ENCODE assay signal across 7 cellular contexts in genomic region chr6:111715321-111715720, GRCh38.
DNase-seq lines count a peak whose midpoint lies in the region; ATAC-seq and TF ChIP-seq lines count a peak whose summit lies in the region.

No MANE protein-coding gene starts in this region.

- H3K18ac ChIP-seq in H9 (ENCODE audit: insufficient read length, low read depth, low read length), result no peak overlapping the region

- H3K4me2 ChIP-seq in H9 (ENCODE audit: insufficient read depth, insufficient read length, low read length), result no peak overlapping the region

- peak overlapping the region in 1 of 3 donors; percentile 80 for H3K4me3 Mint-ChIP-seq in T-cell
- H3K4me3 Mint-ChIP-seq in activated naive CD8-positive, alpha-beta T cell treated with anti-CD3 and anti-CD28 coated beads for 36 hours, result no peak overlapping the region
- no peak overlapping the region for H3K4me3 Mint-ChIP-seq in H9

- TF ChIP-seq CTCF in H9 (conservative IDR thresholded peaks at IDR 0.05), result no peak

- H2BK20ac ChIP-seq in H9 (ENCODE audit: low read depth, low read length, poor library complexity, severe bottlenecking), result no peak overlapping the region

- no peak overlapping the region for H3K27ac ChIP-seq in H9 (ENCODE audit: insufficient read length, low read depth, low read length)

- no peak overlapping the region for H2AK5ac ChIP-seq in H9 (ENCODE audit: insufficient read length, low read length)

- no peak overlapping the region for H4K91ac ChIP-seq in H9 (ENCODE audit: insufficient read length, low read depth, low read length)

- H4K8ac ChIP-seq in H9 (replicated peaks; ENCODE audit: insufficient read length, low read depth, low read length), result no peak overlapping the region

- H3K9me3 ChIP-seq in H9 (ENCODE audit: control insufficient read depth, low read depth, low read length), result no peaks in the 10 kb centered on the region

- no peaks in the 10 kb centered on the region for H3K79me1 ChIP-seq in H9 (ENCODE audit: insufficient read depth, low read depth, low read length, poor library complexity, severe bottlenecking)

- H3K9me3 Mint-ChIP-seq in T-cell, result no peaks in the 10 kb centered on the region
- no peaks in the 10 kb centered on the region for H3K9me3 Mint-ChIP-seq in activated naive CD8-positive, alpha-beta T cell treated with anti-CD3 and anti-CD28 coated beads for 36 hours
- H3K9me3 Mint-ChIP-seq in H9, result no peaks in the 10 kb centered on the region

- no peak overlapping the region for H3K23ac ChIP-seq in H9 (ENCODE audit: insufficient read length, low read depth, low read length)

- H3K4me1 Mint-ChIP-seq in T-cell, result peaks cover 64 to 84% (median 83%) of the 10 kb centered on the region in 3 donors
- peaks cover 68% of the 10 kb centered on the region for H3K4me1 Mint-ChIP-seq in activated naive CD8-positive, alpha-beta T cell treated with anti-CD3 and anti-CD28 coated beads for 36 hours
- peaks cover 20 to 28% of the 10 kb centered on the region in 2 experiments for H3K4me1 Mint-ChIP-seq in H9

- H2BK120ac ChIP-seq in H9 (ENCODE audit: low read depth, low read length, poor library complexity, severe bottlenecking), result no peak overlapping the region

- H3K23me2 ChIP-seq in H9 (ENCODE audit: insufficient read length, low read depth, low read length, poor library complexity, severe bottlenecking), result no peaks in the 10 kb centered on the region

- peak; percentile 71 to 83 (median 78) for ATAC-seq in T-cell (replicated peaks in 1 of 4)
- ATAC-seq in HG03354 (IDR thresholded peaks at IDR 0.05; ENCODE audit: poor library complexity, severe bottlenecking, unreplicated experiment), result no peak

- H2BK5ac ChIP-seq in H9 (ENCODE audit: insufficient read length, low read length), result no peak overlapping the region

- peaks cover 4% of the 10 kb centered on the region; the same call in 1 of the 2 replicates for H3K4me1 ChIP-seq in H9 (ENCODE audit: insufficient read depth, low read length)

- DNase-seq in NCI-H1105 treated with DMSO at 0.1 percent for 48 hours (lab: John Stamatoyannopoulos, UW) (peak; percentile 86), T-cell (peak in 32 of 34 experiments; percentile 24 to 69 (median 46)), H9 (no peak), NCI-H524 treated with DMSO at 0.1 percent for 48 hours (lab: John Stamatoyannopoulos, UW) (no peak)
- DNase-seq in activated naive CD8-positive, alpha-beta T cell treated with anti-CD3 and anti-CD28 coated beads for 36 hours, result no peak
- peak; percentile 47 for DNase-seq in stimulated activated CD4-positive, alpha-beta T cell treated with anti-CD3 and anti-CD28 coated beads, Interleukin-2, amount 100 ng/mL, for 4 hours (ENCODE audit: low read depth)

- no peak overlapping the region for H3T11ph ChIP-seq in H9 (ENCODE audit: low read length)

- no peak overlapping the region for H2BK15ac ChIP-seq in H9 (ENCODE audit: low read depth, low read length)

- WGBS in H9 (ENCODE audit: extremely low coverage, insufficient read length, low lambda C conversion rate), result no CpG with 5 or more reads among the region's 6 CpGs

- no peak overlapping the region for H3K9ac ChIP-seq in H9 (ENCODE audit: extremely low read depth, insufficient read length, low read length)

- H3K36me3 Mint-ChIP-seq in T-cell (peaks cover 70% of the 10 kb centered on the region), H9 (ENCODE audit: insufficient read depth in 1 of 3, low read depth in 3 of 3) (peaks cover 8 to 34% (median 13%) of the 10 kb centered on the region in 3 experiments; a peak in 6 of 7 replicates)
- H3K36me3 Mint-ChIP-seq in activated naive CD8-positive, alpha-beta T cell treated with anti-CD3 and anti-CD28 coated beads for 36 hours, result peaks cover 77% of the 10 kb centered on the region

- no peak overlapping the region for H2BK12ac ChIP-seq in H9 (ENCODE audit: insufficient read length, low read depth, low read length)

- no peak overlapping the region for H3K4ac ChIP-seq in H9 (ENCODE audit: low read depth, low read length)

- no peak overlapping the region for H4K5ac ChIP-seq in H9 (ENCODE audit: insufficient read length, low read depth, low read length)

- no peak overlapping the region for H3K14ac ChIP-seq in H9 (ENCODE audit: insufficient read depth, low read length)

- no peak overlapping the region for H3K56ac ChIP-seq in H9 (ENCODE audit: insufficient read length, low read depth, low read length)

- no peak overlapping the region for H2AFZ ChIP-seq in H9 (ENCODE audit: low read length)

- H3K27ac Mint-ChIP-seq in T-cell (peak overlapping the region; percentile 93 to 96), H9 (no peak overlapping the region)
- H3K27ac Mint-ChIP-seq in activated naive CD8-positive, alpha-beta T cell treated with anti-CD3 and anti-CD28 coated beads for 36 hours, result peak overlapping the region; percentile 91

- H4K20me1 ChIP-seq in H9 (ENCODE audit: control insufficient read depth, insufficient read depth, insufficient read length), result no peaks in the 10 kb centered on the region

- H3K27me3 Mint-ChIP-seq in T-cell (no peaks in the 10 kb centered on the region), H9 (ENCODE audit: low read depth) (no peaks in the 10 kb centered on the region)
- H3K27me3 Mint-ChIP-seq in activated naive CD8-positive, alpha-beta T cell treated with anti-CD3 and anti-CD28 coated beads for 36 hours, result no peaks in the 10 kb centered on the region

- H3K79me2 ChIP-seq in H9 (ENCODE audit: insufficient read depth, low read length), result no peaks in the 10 kb centered on the region

- CTCF ChIA-PET in T-cell (lab: Charles Lee), result interaction anchor here in 1 of 2 donors (0.6 kb wide), 1 partner anchor 259 kb away, joined by 3 read pairs; no protein-coding TSS in a partner anchor

- POLR2A ChIA-PET in T-cell (lab: Charles Lee), result no interaction called here

- no peaks in the 10 kb centered on the region for H3K27me3 ChIP-seq in H9 (ENCODE audit: insufficient read depth, low read length)

Comparison
In these comparisons a context has a peak if more than half of its experiments do, and no peak if none do; other contexts are left out.
1. DNase-seq: peak in NCI-H1105 treated with DMSO at 0.1 percent for 48 hours (single experiment), T-cell (32 of 34) and stimulated activated CD4-positive, alpha-beta T cell treated with anti-CD3 and anti-CD28 coated beads, Interleukin-2, amount 100 ng/mL, for 4 hours (single experiment); none in activated naive CD8-positive, alpha-beta T cell treated with anti-CD3 and anti-CD28 coated beads for 36 hours (single experiment), H9 (single experiment) and NCI-H524 treated with DMSO at 0.1 percent for 48 hours (single experiment).
2. H3K27ac Mint-ChIP-seq: peak in T-cell (2 of 2) and activated naive CD8-positive, alpha-beta T cell treated with anti-CD3 and anti-CD28 coated beads for 36 hours (single experiment); none in H9 (0 of 3).